ENCODE assay signal across 9 cellular contexts in the genomic region with DNA sequence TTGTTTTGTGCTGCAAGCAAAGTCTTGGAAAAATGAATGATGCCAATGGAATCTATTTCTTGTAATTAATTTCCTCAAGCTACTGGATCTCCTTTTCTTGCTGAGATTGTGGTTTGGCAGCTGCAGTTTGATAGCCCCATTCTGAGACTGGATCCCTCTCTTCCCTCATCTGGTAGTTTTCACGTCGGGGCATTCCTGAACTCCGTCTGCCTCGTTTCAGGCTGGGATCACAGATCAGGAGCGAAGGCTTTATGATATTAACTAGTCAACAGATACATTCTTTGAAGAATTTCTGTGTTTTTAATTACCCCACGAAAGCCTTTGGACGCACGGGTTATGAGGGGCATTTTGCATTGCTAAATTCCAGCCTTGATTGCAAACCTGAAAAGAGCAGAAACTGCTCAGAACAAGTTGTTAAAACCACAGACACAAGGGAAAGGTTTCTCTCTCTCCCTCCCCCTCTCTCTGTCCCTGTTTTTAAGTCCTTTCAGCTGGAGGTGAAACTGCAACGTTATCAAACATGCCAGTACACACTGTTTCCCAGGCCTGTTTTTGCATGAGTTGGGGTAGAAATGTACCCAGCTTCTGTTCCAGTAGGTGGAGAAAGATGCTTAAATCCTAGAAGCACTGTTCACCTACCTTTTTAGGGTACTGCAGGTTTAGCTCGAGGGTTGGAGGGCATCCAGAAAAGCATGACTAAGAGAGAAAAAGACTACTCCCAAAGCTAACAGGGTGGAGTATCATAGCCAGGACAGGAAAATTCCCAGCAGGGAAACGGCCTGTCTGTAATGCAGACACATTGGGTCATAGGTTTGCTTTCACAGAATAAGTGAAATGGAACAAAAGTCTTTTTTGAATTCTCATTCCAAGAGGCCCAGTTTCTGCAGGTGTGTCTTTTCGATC.
A peak's percentile ranks its signal among the peaks of the same experiment; 100 is the strongest.
DNase-seq lines count a peak whose midpoint lies in the region; ATAC-seq and TF ChIP-seq lines count a peak whose summit lies in the region.
"Had no signal": no experiment of that assay in that cellular context is flagged by ENCODE, and none has a peak within 500 bp of the region (broad histone marks: within the 10 kb centered on the region; RNA-seq: fewer than 3 reads in every experiment).

No MANE protein-coding gene starts in this region.

- no peaks in the 10 kb centered on the region for H3K36me3 ChIP-seq in SK-N-SH (replicated peaks in 1 of 2; ENCODE audit: control insufficient read depth in 1 of 2, insufficient read depth in 2 of 2, low read length in 1 of 2)
- H3K36me3 ChIP-seq in CD8-positive, alpha-beta memory T cell (ENCODE audit: insufficient read depth, low read length), result no peaks in the 10 kb centered on the region

- H3K27ac ChIP-seq in SK-N-SH (ENCODE audit: low read depth in 2 of 2, low read length in 1 of 2), result peak overlapping the region; percentile 70 to 75
- no peak overlapping the region for H3K27ac ChIP-seq in CD8-positive, alpha-beta memory T cell (ENCODE audit: low read depth, low read length)

- H3K9me3 Mint-ChIP-seq in glutamatergic neuron (ENCODE audit: unreplicated experiment), result peaks cover 4% of the 10 kb centered on the region
- no peaks in the 10 kb centered on the region for H3K9me3 Mint-ChIP-seq in CD8-positive, alpha-beta memory T cell

- peaks cover 10% of the 10 kb centered on the region for H3K27me3 Mint-ChIP-seq in glutamatergic neuron (ENCODE audit: unreplicated experiment)
- H3K27me3 Mint-ChIP-seq in CD8-positive, alpha-beta memory T cell, result no peaks in the 10 kb centered on the region
- H3K27me3 Mint-ChIP-seq: T-helper 17 cell had no signal

- CTCF ChIA-PET in SK-N-SH (lab: Yijun Ruan, JAX), result interaction anchor here (1.2 to 2.9 kb wide), 4 partner anchors 85 to 339 kb away, joined by 4 to 8 read pairs (median 6); a partner anchor contains a TSS
- CTCF ChIA-PET in CD8-positive, alpha-beta memory T cell (lab: Charles Lee), result no interaction called here

- POLR2A ChIA-PET in SK-N-SH (lab: Yijun Ruan, JAX), result no interaction called here
- POLR2A ChIA-PET in CD8-positive, alpha-beta memory T cell (lab: Charles Lee), result no interaction called here

- H3K27me3 ChIP-seq in SK-N-SH (ENCODE audit: insufficient read depth), result no peaks in the 10 kb centered on the region
- H3K27me3 ChIP-seq in CD8-positive, alpha-beta memory T cell (ENCODE audit: insufficient read depth, low read length, poor library complexity, severe bottlenecking), result no peaks in the 10 kb centered on the region

- WGBS in SK-N-SH (ENCODE audit: low lambda C conversion rate), result 12% methylated on average over 12 of the region's 12 CpGs

- peak overlapping the region; percentile 44 for H3K4me2 ChIP-seq in SK-N-SH

- TF ChIP-seq CTCF in GM12865 (IDR thresholded peaks at IDR 0.05; ENCODE audit: insufficient read depth, low read depth, low read length, missing control alignments) (no peak), SK-N-SH (IDR thresholded peaks at IDR 0.05) (peak; percentile 11; the same call in 1 of the 2 replicates), glutamatergic neuron (IDR thresholded peaks at IDR 0.05; ENCODE audit: partially characterized antibody, unreplicated experiment) (no peak)

- DNase-seq in GM12865 (ENCODE audit: low read depth) (peak; percentile 28), SK-N-SH (no peak), glutamatergic neuron (no peak), skeletal muscle cell (ENCODE audit: low read depth) (peak; percentile 55)
- DNase-seq in CD8-positive, alpha-beta memory T cell, result no peak
- DNase-seq in activated T-cell treated with anti-CD3 and anti-CD28 coated beads, Interleukin-2, amount 50 U/mL, for 48 hours, result no peak
- DNase-seq: T-helper 17 cell had no signal

- no peak overlapping the region for H3K27ac Mint-ChIP-seq in glutamatergic neuron (ENCODE audit: unreplicated experiment)
- H3K27ac Mint-ChIP-seq in CD8-positive, alpha-beta memory T cell, result peak overlapping the region in 1 of 8 donors; percentile 57
- H3K27ac Mint-ChIP-seq: T-helper 17 cell had no signal

- H3K9me2 ChIP-seq in SK-N-SH, result no peaks in the 10 kb centered on the region

- peaks cover 21% of the 10 kb centered on the region for H3F3A ChIP-seq in SK-N-SH (replicated peaks; ENCODE audit: insufficient read depth)

- H4K20me1 ChIP-seq in SK-N-SH (ENCODE audit: insufficient read depth), result no peaks in the 10 kb centered on the region

- ATAC-seq in GM21723 (IDR thresholded peaks at IDR 0.05; ENCODE audit: unreplicated experiment) (no peak), HG03442 (IDR thresholded peaks at IDR 0.05; ENCODE audit: unreplicated experiment) (no peak)
- ATAC-seq: T-helper 17 cell had no signal

- TF ChIP-seq EP300 in SK-N-SH (IDR thresholded peaks at IDR 0.05; ENCODE audit: borderline replicate concordance in 1 of 2, low read depth in 1 of 2, low read length in 1 of 2), result peak; percentile 47 to 66; a peak in 3 of 4 replicates

- H3K4me3 ChIP-seq in GM12865 (ENCODE audit: low read depth, low read length) (no peak overlapping the region), SK-N-SH (ENCODE audit: low read depth in 2 of 2, low read length in 1 of 2) (peak overlapping the region; percentile 2 to 11; a peak in 2 of 4 replicates), skeletal muscle cell (ENCODE audit: low read depth, low read length) (no peak overlapping the region)
- no peak overlapping the region for H3K4me3 ChIP-seq in CD8-positive, alpha-beta memory T cell (ENCODE audit: low read length)

- TF ChIP-seq RAD21 in SK-N-SH (IDR thresholded peaks at IDR 0.05; ENCODE audit: low read length), result peak; percentile 12; the same call in 1 of the 2 replicates

- peak overlapping the region; percentile 31; the same call in 1 of the 2 replicates for H3K9ac ChIP-seq in SK-N-SH

- peaks cover 33% of the 10 kb centered on the region for H3K4me1 Mint-ChIP-seq in glutamatergic neuron (ENCODE audit: low read depth, unreplicated experiment)
- peaks cover 6 to 14% (median 8%) of the 10 kb centered on the region in 3 donors for H3K4me1 Mint-ChIP-seq in CD8-positive, alpha-beta memory T cell

- peak overlapping the region; percentile 49 for H3K4me3 Mint-ChIP-seq in glutamatergic neuron (ENCODE audit: unreplicated experiment)
- H3K4me3 Mint-ChIP-seq in CD8-positive, alpha-beta memory T cell, result no peak overlapping the region
- H3K4me3 Mint-ChIP-seq: T-helper 17 cell had no signal

- H3K4me1 ChIP-seq in SK-N-SH (ENCODE audit: control insufficient read depth in 1 of 2, insufficient read depth in 2 of 2, low read depth in 1 of 2, low read length in 1 of 2), result peaks cover 21 to 60% of the 10 kb centered on the region in 2 experiments
- H3K4me1 ChIP-seq in CD8-positive, alpha-beta memory T cell (ENCODE audit: insufficient read depth, low read length), result no peaks in the 10 kb centered on the region

- H3K9me3 ChIP-seq in SK-N-SH, result no peaks in the 10 kb centered on the region
- no peaks in the 10 kb centered on the region for H3K9me3 ChIP-seq in CD8-positive, alpha-beta memory T cell (ENCODE audit: low read length)

- H2AFZ ChIP-seq in SK-N-SH (ENCODE audit: low read depth), result peak overlapping the region; percentile 10; the same call in 1 of the 2 replicates

- peaks cover 61% of the 10 kb centered on the region for H3K79me2 ChIP-seq in SK-N-SH (ENCODE audit: insufficient read depth)

- H3K36me3 Mint-ChIP-seq in glutamatergic neuron (ENCODE audit: unreplicated experiment), result no peaks in the 10 kb centered on the region
- peaks cover 1 to 4% (median 2%) of the 10 kb centered on the region in 3 donors for H3K36me3 Mint-ChIP-seq in CD8-positive, alpha-beta memory T cell

TF ChIP-seq in SK-N-SH, 30 proteins besides CTCF, POLR2A, EP300 and RAD21:
- TF ChIP-seq CHD2 (IDR thresholded peaks at IDR 0.05; ENCODE audit: low read length, partially characterized antibody) (peak; percentile 54), RCOR1 (IDR thresholded peaks at IDR 0.05; ENCODE audit: low read length) (no peak; the same call in none of the 2 replicates), FOSL2 (IDR thresholded peaks at IDR 0.05; ENCODE audit: borderline replicate concordance, low read depth) (peak; percentile 65; the same call in 1 of the 2 replicates), JUND (IDR thresholded peaks at IDR 0.05) (peak; percentile 44; the same call in 1 of the 2 replicates), RFX5 (IDR thresholded peaks at IDR 0.05; ENCODE audit: low read length) (no peak), TCF12 (IDR thresholded peaks at IDR 0.05) (peak; percentile 91), NFIC (IDR thresholded peaks at IDR 0.05; ENCODE audit: borderline replicate concordance) (peak; percentile 78), POLR2AphosphoS5 (IDR thresholded peaks at IDR 0.05; ENCODE audit: low read depth, low read length) (peak; percentile 37; the same call in 1 of the 2 replicates), TEAD4 (IDR thresholded peaks at IDR 0.05; ENCODE audit: borderline replicate concordance, insufficient read depth) (peak; percentile 73)
- TF ChIP-seq, protein P1, sequence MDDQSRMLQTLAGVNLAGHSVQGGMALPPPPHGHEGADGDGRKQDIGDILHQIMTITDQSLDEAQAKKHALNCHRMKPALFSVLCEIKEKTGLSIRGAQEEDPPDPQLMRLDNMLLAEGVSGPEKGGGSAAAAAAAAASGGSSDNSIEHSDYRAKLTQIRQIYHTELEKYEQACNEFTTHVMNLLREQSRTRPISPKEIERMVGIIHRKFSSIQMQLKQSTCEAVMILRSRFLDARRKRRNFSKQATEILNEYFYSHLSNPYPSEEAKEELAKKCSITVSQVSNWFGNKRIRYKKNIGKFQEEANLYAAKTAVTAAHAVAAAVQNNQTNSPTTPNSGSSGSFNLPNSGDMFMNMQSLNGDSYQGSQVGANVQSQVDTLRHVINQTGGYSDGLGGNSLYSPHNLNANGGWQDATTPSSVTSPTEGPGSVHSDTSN (IDR thresholded peaks at IDR 0.05), result peak; percentile 83
- TF ChIP-seq, protein P2, sequence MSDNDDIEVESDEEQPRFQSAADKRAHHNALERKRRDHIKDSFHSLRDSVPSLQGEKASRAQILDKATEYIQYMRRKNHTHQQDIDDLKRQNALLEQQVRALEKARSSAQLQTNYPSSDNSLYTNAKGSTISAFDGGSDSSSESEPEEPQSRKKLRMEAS (IDR thresholded peaks at IDR 0.05; ENCODE audit: low read depth), result peak; percentile 11
- TF ChIP-seq, protein P3, sequence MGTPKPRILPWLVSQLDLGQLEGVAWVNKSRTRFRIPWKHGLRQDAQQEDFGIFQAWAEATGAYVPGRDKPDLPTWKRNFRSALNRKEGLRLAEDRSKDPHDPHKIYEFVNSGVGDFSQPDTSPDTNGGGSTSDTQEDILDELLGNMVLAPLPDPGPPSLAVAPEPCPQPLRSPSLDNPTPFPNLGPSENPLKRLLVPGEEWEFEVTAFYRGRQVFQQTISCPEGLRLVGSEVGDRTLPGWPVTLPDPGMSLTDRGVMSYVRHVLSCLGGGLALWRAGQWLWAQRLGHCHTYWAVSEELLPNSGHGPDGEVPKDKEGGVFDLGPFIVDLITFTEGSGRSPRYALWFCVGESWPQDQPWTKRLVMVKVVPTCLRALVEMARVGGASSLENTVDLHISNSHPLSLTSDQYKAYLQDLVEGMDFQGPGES (IDR thresholded peaks at IDR 0.05; ENCODE audit: low read depth, low read length), result no peak
TF ChIP-seq in SK-N-SH: peak in this region for 9.

Comparison
In these comparisons a context has a peak if more than half of its experiments do, and no peak if none do; other contexts are left out.
1. DNase-seq: peak in GM12865 (single experiment) and skeletal muscle cell (single experiment); none in SK-N-SH (single experiment), glutamatergic neuron (single experiment), CD8-positive, alpha-beta memory T cell (0 of 5) and activated T-cell treated with anti-CD3 and anti-CD28 coated beads, Interleukin-2, amount 50 U/mL, for 48 hours (0 of 2).
2. H3K4me3 ChIP-seq: peak in SK-N-SH (2 of 2); none in GM12865 (single experiment), skeletal muscle cell (single experiment) and CD8-positive, alpha-beta memory T cell (single experiment).